Comparison of ENCODE assay signal across 8 cellular contexts in the genomic region with DNA sequence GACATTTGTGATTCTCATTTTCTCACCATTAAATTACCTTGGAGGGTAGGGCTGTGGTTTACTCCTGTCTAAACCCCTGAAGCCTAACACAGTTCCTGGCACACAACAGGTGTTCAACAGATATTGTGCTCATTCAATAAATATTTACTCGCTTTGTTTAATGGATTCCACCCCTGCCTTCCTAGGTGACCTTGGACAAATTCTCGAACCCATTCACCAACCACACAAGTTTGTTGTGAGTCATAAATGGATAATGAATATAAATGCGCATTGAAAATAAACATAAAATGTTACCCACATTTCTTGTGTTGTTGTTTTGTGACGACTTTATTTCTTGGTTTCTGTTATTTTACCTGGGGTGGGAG. TPM values are rescaled to one million over a fixed set of nuclear protein-coding genes. Genes with fewer than 3 reads are reported as not detected.
DNase-seq lines count a peak whose midpoint lies in the region; ATAC-seq and TF ChIP-seq lines count a peak whose summit lies in the region.

No MANE protein-coding gene starts in this region.

- peaks cover 8% of the 10 kb centered on the region for H3K36me3 ChIP-seq in IMR-90 (ENCODE audit: control insufficient read depth, insufficient read depth, low read length)

- no peak overlapping the region for H2AFZ ChIP-seq in IMR-90 (replicated peaks; ENCODE audit: low read length, poor library complexity)

- WGBS in IMR-90 (ENCODE audit: extremely low coverage in 2 of 2, insufficient read length in 1 of 2), 2 experiments: no CpG with 5 or more reads among the region's 4 CpGs

- H3K27me3 Mint-ChIP-seq in dendritic cell treated with granulocyte-macrophage colony-stimulating factor and Interleukin-4, amounts not matched to agents 40 ng/mL and 50 ng/mL, for 4 days: no peaks in the 10 kb centered on the region

- no peak overlapping the region for H3K14ac ChIP-seq in IMR-90 (replicated peaks; ENCODE audit: low read depth, low read length)

- no peak overlapping the region for H3K18ac ChIP-seq in IMR-90 (ENCODE audit: low read depth, low read length)

- DNase-seq in NCI-H748 (lab: John Stamatoyannopoulos, UW; ENCODE audit: unreplicated experiment): peak; percentile 44
- DNase-seq in NCI-H748 treated with DMSO at 0.1 percent for 48 hours (lab: John Stamatoyannopoulos, UW): no peak
- no peak for DNase-seq in IMR-90
- DNase-seq in pons (ENCODE audit: low spot score): no peak
- no peak for DNase-seq in cortex of kidney (lab: John Stamatoyannopoulos, UW)

- H3K27ac ChIP-seq in IMR-90 (ENCODE audit: insufficient read depth, low read length): no peak overlapping the region
- peak overlapping the region in 12 of 21 experiments; percentile 8 to 89 (median 84) for H3K27ac ChIP-seq in skin epidermis

- no peak overlapping the region for H3K4me2 ChIP-seq in IMR-90 (ENCODE audit: low read depth, low read length)

- H2BK15ac ChIP-seq in IMR-90 (ENCODE audit: low read depth, low read length): no peak overlapping the region

- no peak for TF ChIP-seq CTCF in IMR-90 (conservative IDR thresholded peaks at IDR 0.05; ENCODE audit: low read depth, low read length)

- intact Hi-C loops in IMR-90 (cut with micrococcal nuclease): loop anchor here (1.0 kb wide), 2 partner anchors 30 to 123 kb away; a partner anchor contains a TSS
- intact Hi-C loops in dendritic cell treated with granulocyte-macrophage colony-stimulating factor and Interleukin-4, amounts not matched to agents 40 ng/mL and 50 ng/mL, for 4 days (cut with micrococcal nuclease): no loop called here

- H4K91ac ChIP-seq in IMR-90 (ENCODE audit: insufficient read depth, low read depth, low read length): no peak overlapping the region

- H2BK5ac ChIP-seq in IMR-90 (ENCODE audit: low read depth, low read length, poor library complexity, severe bottlenecking): no peak overlapping the region

- H2BK120ac ChIP-seq in IMR-90 (ENCODE audit: low read depth, low read length): no peak overlapping the region

- H3K27me3 ChIP-seq in IMR-90 (ENCODE audit: control insufficient read depth, insufficient read depth, low read length): no peaks in the 10 kb centered on the region

- no peak overlapping the region for H4K5ac ChIP-seq in IMR-90 (ENCODE audit: low read depth, low read length)

- no peaks in the 10 kb centered on the region for H3K9me1 ChIP-seq in IMR-90 (ENCODE audit: insufficient read depth, low read length)

- no peak overlapping the region for H3K4ac ChIP-seq in IMR-90 (ENCODE audit: low read depth, low read length)

- H3K9ac ChIP-seq in IMR-90 (ENCODE audit: low read depth, low read length): no peak overlapping the region

- in situ Hi-C loops in IMR-90 (cut with MboI; ENCODE audit: low sequenced_read_pairs): no loop called here

- peaks cover 14 to 24% of the 10 kb centered on the region in 2 experiments; a peak in 3 of 4 replicates for H3K79me1 ChIP-seq in IMR-90 (ENCODE audit: low read depth in 1 of 2, low read length in 2 of 2)

- H3K4me1 Mint-ChIP-seq in dendritic cell treated with granulocyte-macrophage colony-stimulating factor and Interleukin-4, amounts not matched to agents 40 ng/mL and 50 ng/mL, for 4 days (ENCODE audit: low read depth): peaks cover 67% of the 10 kb centered on the region

- CTCF ChIA-PET in IMR-90 (lab: Yijun Ruan, JAX): interaction anchor here (1.0 kb wide), 1 partner anchor 21 kb away, joined by 3 read pairs; no protein-coding TSS in a partner anchor

- H3K4me3 ChIP-seq in IMR-90 (ENCODE audit: insufficient read depth, low read depth, low read length) (peak overlapping the region; percentile 94; the same call in 1 of the 2 replicates), skin epidermis (peak overlapping the region in 4 of 7 experiments; percentile 65 to 99 (median 84))

- H3K27ac Mint-ChIP-seq in dendritic cell treated with granulocyte-macrophage colony-stimulating factor and Interleukin-4, amounts not matched to agents 40 ng/mL and 50 ng/mL, for 4 days: peak overlapping the region; percentile 93

- no peak overlapping the region for H4K8ac ChIP-seq in IMR-90 (ENCODE audit: low read depth in 2 of 2, low read length in 2 of 2)

- peaks cover 64% of the 10 kb centered on the region for H3K36me3 Mint-ChIP-seq in dendritic cell treated with granulocyte-macrophage colony-stimulating factor and Interleukin-4, amounts not matched to agents 40 ng/mL and 50 ng/mL, for 4 days (ENCODE audit: low read depth)

- no peak for ATAC-seq in IMR-90 (ENCODE audit: low read depth)
- ATAC-seq in GM19023 (IDR thresholded peaks at IDR 0.05; ENCODE audit: unreplicated experiment): no peak

- peak overlapping the region; percentile 96 for H3K4me3 Mint-ChIP-seq in dendritic cell treated with granulocyte-macrophage colony-stimulating factor and Interleukin-4, amounts not matched to agents 40 ng/mL and 50 ng/mL, for 4 days

- no TSS peak for BruUV-seq in IMR-90 (replicated peaks; lab: Mats Ljungman, UMichigan)

- POLR2A ChIA-PET in IMR-90 (lab: Charles Lee; ENCODE audit: unreplicated experiment): no interaction called here

- no peak for TF ChIP-seq RAD21 in IMR-90 (IDR thresholded peaks at IDR 0.05; ENCODE audit: low read length)

- H2AK9ac ChIP-seq in IMR-90 (replicated peaks; ENCODE audit: low read depth, low read length, poor library complexity): no peak overlapping the region

- no peak overlapping the region for H2BK20ac ChIP-seq in IMR-90 (ENCODE audit: low read depth, low read length)

- TF ChIP-seq POLR2A in IMR-90 (IDR thresholded peaks at IDR 0.05; ENCODE audit: low read depth, low read length): no peak

- dilution Hi-C loops in IMR-90 (cut with HindIII; ENCODE audit: low sequenced_read_pairs, unreplicated experiment): no loop called here

- no peak overlapping the region for H3K56ac ChIP-seq in IMR-90 (ENCODE audit: extremely low read depth, insufficient read depth, low read length)

- H3K4me1 ChIP-seq in IMR-90 (ENCODE audit: control insufficient read depth, insufficient read depth, low read length): 0 out of 2 replicates have a peak, but pooled peaks cover 2% of the 10 kb centered on the region

- H3K23ac ChIP-seq in IMR-90 (ENCODE audit: low read depth, low read length): no peak overlapping the region

- H3K9me3 Mint-ChIP-seq in dendritic cell treated with granulocyte-macrophage colony-stimulating factor and Interleukin-4, amounts not matched to agents 40 ng/mL and 50 ng/mL, for 4 days: no peaks in the 10 kb centered on the region

- H2AK5ac ChIP-seq in IMR-90 (ENCODE audit: low read depth, low read length): no peak overlapping the region

- H4K20me1 ChIP-seq in IMR-90 (ENCODE audit: insufficient read depth, low read length): no peaks in the 10 kb centered on the region

- no peaks in the 10 kb centered on the region for H3K9me3 ChIP-seq in IMR-90 (ENCODE audit: control insufficient read depth, insufficient read depth, low read length)

TF ChIP-seq in IMR-90, 13 proteins besides CTCF, POLR2A, EP300 and RAD21:
- no peak for TF ChIP-seq BHLHE40 (IDR thresholded peaks at IDR 0.05; ENCODE audit: low read depth, low read length)
- no peak for TF ChIP-seq MAZ (IDR thresholded peaks at IDR 0.05; ENCODE audit: borderline replicate concordance, low read depth, low read length)
- TF ChIP-seq RCOR1 (IDR thresholded peaks at IDR 0.05; ENCODE audit: insufficient replicate concordance, low read length): no peak
- TF ChIP-seq CEBPB (IDR thresholded peaks at IDR 0.05; ENCODE audit: low read depth, low read length): no peak
- TF ChIP-seq, protein P1, sequence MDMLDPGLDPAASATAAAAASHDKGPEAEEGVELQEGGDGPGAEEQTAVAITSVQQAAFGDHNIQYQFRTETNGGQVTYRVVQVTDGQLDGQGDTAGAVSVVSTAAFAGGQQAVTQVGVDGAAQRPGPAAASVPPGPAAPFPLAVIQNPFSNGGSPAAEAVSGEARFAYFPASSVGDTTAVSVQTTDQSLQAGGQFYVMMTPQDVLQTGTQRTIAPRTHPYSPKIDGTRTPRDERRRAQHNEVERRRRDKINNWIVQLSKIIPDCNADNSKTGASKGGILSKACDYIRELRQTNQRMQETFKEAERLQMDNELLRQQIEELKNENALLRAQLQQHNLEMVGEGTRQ (IDR thresholded peaks at IDR 0.05; ENCODE audit: low read depth, low read length): no peak
- TF ChIP-seq, protein P2, sequence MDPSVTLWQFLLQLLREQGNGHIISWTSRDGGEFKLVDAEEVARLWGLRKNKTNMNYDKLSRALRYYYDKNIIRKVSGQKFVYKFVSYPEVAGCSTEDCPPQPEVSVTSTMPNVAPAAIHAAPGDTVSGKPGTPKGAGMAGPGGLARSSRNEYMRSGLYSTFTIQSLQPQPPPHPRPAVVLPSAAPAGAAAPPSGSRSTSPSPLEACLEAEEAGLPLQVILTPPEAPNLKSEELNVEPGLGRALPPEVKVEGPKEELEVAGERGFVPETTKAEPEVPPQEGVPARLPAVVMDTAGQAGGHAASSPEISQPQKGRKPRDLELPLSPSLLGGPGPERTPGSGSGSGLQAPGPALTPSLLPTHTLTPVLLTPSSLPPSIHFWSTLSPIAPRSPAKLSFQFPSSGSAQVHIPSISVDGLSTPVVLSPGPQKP (IDR thresholded peaks at IDR 0.05; ENCODE audit: borderline replicate concordance, low read depth, low read length): no peak
- TF ChIP-seq MAFK (IDR thresholded peaks at IDR 0.05; ENCODE audit: low read depth, low read length): no peak
- no peak for TF ChIP-seq NFE2L2 (IDR thresholded peaks at IDR 0.05; ENCODE audit: low read depth, low read length)
- TF ChIP-seq RFX5 (IDR thresholded peaks at IDR 0.05; ENCODE audit: low read depth, low read length): no peak
TF ChIP-seq in IMR-90: peak in this region for 0.

RNA-seq across cellular contexts. Expression of a gene that starts 0.4 kb away (rescaled TPM):
- total RNA-seq in IMR-90 (2012; rRNA removed): 10.8 and 11.5 TPM in 2 replicates
- polyA plus RNA-seq in IMR-90 (2012; rRNA removed): 14.0 and 16.3 TPM in 2 replicates
- 14.2 and 27.2 TPM in 2 replicates for polyA plus RNA-seq in IMR-90 (2012; cell fraction: cytosol; rRNA removed)
- 9.2 and 13.7 TPM in 2 replicates for polyA plus RNA-seq in IMR-90 (2012; cell fraction: nucleus; rRNA removed; ENCODE audit: low replicate concordance)

RNA-seq across cellular contexts. Expression of a gene that starts 9.8 kb away (rescaled TPM):
- 3.2 and 3.6 TPM in 2 replicates for total RNA-seq in IMR-90 (2012; rRNA removed)
- 7.6 and 8.1 TPM in 2 replicates for polyA plus RNA-seq in IMR-90 (2012; rRNA removed)
- polyA plus RNA-seq in IMR-90 (2012; cell fraction: cytosol; rRNA removed): 4.2 and 6.9 TPM in 2 replicates
- polyA plus RNA-seq in IMR-90 (2012; cell fraction: nucleus; rRNA removed; ENCODE audit: low replicate concordance): 6.0 and 8.9 TPM in 2 replicates

RNA-seq across cellular contexts. Expression of a gene that starts 10.3 kb away (rescaled TPM):
- 10.8 and 12.4 TPM in 2 replicates for total RNA-seq in IMR-90 (2012; rRNA removed)
- 27.5 and 31.4 TPM in 2 replicates for polyA plus RNA-seq in IMR-90 (2012; rRNA removed)
- polyA plus RNA-seq in IMR-90 (2012; cell fraction: cytosol; rRNA removed): 10.0 and 20.0 TPM in 2 replicates
- polyA plus RNA-seq in IMR-90 (2012; cell fraction: nucleus; rRNA removed; ENCODE audit: low replicate concordance): 31.9 and 38.5 TPM in 2 replicates

RNA-seq across cellular contexts. Expression of a gene that starts 15.3 kb away (rescaled TPM):
- total RNA-seq in IMR-90 (2012; rRNA removed): 0.36 and 0.56 TPM in 2 replicates
- 0.80 and 1.3 TPM in 2 replicates for polyA plus RNA-seq in IMR-90 (2012; rRNA removed)
- polyA plus RNA-seq in IMR-90 (2012; cell fraction: cytosol; rRNA removed): 0.38 and 0.49 TPM in 2 replicates
- polyA plus RNA-seq in IMR-90 (2012; cell fraction: nucleus; rRNA removed; ENCODE audit: low replicate concordance): 10.4 and 13.8 TPM in 2 replicates

RNA-seq across cellular contexts. Expression of a gene that starts 27.3 kb away (rescaled TPM):
- 1.1 TPM in 2 replicates for total RNA-seq in IMR-90 (2012; rRNA removed)
- polyA plus RNA-seq in IMR-90 (2012; rRNA removed): 4.7 and 5.4 TPM in 2 replicates
- 3.6 and 5.6 TPM in 2 replicates for polyA plus RNA-seq in IMR-90 (2012; cell fraction: cytosol; rRNA removed)
- 8.1 and 11.9 TPM in 2 replicates for polyA plus RNA-seq in IMR-90 (2012; cell fraction: nucleus; rRNA removed; ENCODE audit: low replicate concordance)
